In genomic region chr10:52105301-52105700, GRCh38 we compare ENCODE assay signal across 18 cellular contexts.
DNase-seq lines count a peak whose midpoint lies in the region; ATAC-seq and TF ChIP-seq lines count a peak whose summit lies in the region.
"Had no signal": no experiment of that assay in that cellular context is flagged by ENCODE, and none has a peak within 500 bp of the region (broad histone marks: within the 10 kb centered on the region; RNA-seq: fewer than 3 reads in every experiment).

No MANE protein-coding gene starts in this region.

- TF ChIP-seq CTCF in GM23338 (conservative IDR thresholded peaks at IDR 0.05; ENCODE audit: low read depth in 2 of 2), result peak; percentile 27 to 44; a peak in 3 of 4 replicates
- no peak for TF ChIP-seq CTCF in PC-9 (conservative IDR thresholded peaks at IDR 0.05)
- peak; percentile 13 for TF ChIP-seq CTCF in endodermal cell (conservative IDR thresholded peaks at IDR 0.05)
- TF ChIP-seq CTCF in mammary epithelial cell (conservative IDR thresholded peaks at IDR 0.05 in 1 of 2, IDR thresholded peaks at IDR 0.05 in 1 of 2; ENCODE audit: extremely low read depth in 1 of 2, insufficient read depth in 1 of 2, low read depth in 1 of 2, low read length in 2 of 2), result no peak

- no peaks in the 10 kb centered on the region for H4K20me1 ChIP-seq in GM23338 (replicated peaks; ENCODE audit: insufficient read depth)
- H4K20me1 ChIP-seq in PC-9 (ENCODE audit: insufficient read depth), result no peaks in the 10 kb centered on the region
- no peaks in the 10 kb centered on the region for H4K20me1 ChIP-seq in mammary epithelial cell (ENCODE audit: insufficient read depth, low read length)

- H3K27ac Mint-ChIP-seq in GM23338 (no peak overlapping the region), endodermal cell (no peak overlapping the region)
- H3K27ac Mint-ChIP-seq in activated naive CD8-positive, alpha-beta T cell treated with anti-CD3 and anti-CD28 coated beads, Interleukin-2, amount 50 U/mL, for 24 hours, result no peak overlapping the region
- H3K27ac Mint-ChIP-seq in activated T-cell treated with anti-CD3 and anti-CD28 coated beads, Interleukin-2, amount 50 U/mL, for 24 hours, result no peak overlapping the region
- H3K27ac Mint-ChIP-seq: CD4-positive, CD25-positive, alpha-beta regulatory T cell; CD8-positive, alpha-beta T cell had no signal

- CTCF ChIA-PET in PC-9 (lab: Charles Lee), result no interaction called here
- CTCF ChIA-PET in mammary epithelial cell (lab: Charles Lee; ENCODE audit: low non-redundant PET), result no interaction called here

- BruUV-seq in PC-9 (replicated peaks; lab: Mats Ljungman, UMichigan), result no TSS peak
- BruUV-seq in mammary epithelial cell (replicated peaks; lab: Mats Ljungman, UMichigan), result no TSS peak

- H3K4me2 ChIP-seq in GM23338 (no peak overlapping the region), PC-9 (no peak overlapping the region), mammary epithelial cell (ENCODE audit: insufficient read depth, low read depth, low read length) (no peak overlapping the region)

- in situ Hi-C loops in mammary epithelial cell (cut with MboI; ENCODE audit: low sequenced_read_pairs in 2 of 2), result no loop called here

- H3K9me3 ChIP-seq in PC-9 (ENCODE audit: insufficient read depth, low read depth) (no peaks in the 10 kb centered on the region; the same call in 1 of the 2 replicates), endodermal cell (ENCODE audit: control insufficient read depth, low read length) (no peaks in the 10 kb centered on the region), mammary epithelial cell (replicated peaks; ENCODE audit: insufficient read depth, low read length) (no peaks in the 10 kb centered on the region)

- dilution Hi-C loops in mammary epithelial cell (cut with HindIII; ENCODE audit: low sequenced_read_pairs), result no loop called here

- H3F3A ChIP-seq in GM23338 (replicated peaks; ENCODE audit: low read depth) (no peaks in the 10 kb centered on the region), PC-9 (ENCODE audit: insufficient read depth, low read depth) (no peaks in the 10 kb centered on the region)

- H3K9me2 ChIP-seq in GM23338 (ENCODE audit: insufficient read depth) (no peaks in the 10 kb centered on the region), PC-9 (ENCODE audit: insufficient read depth) (peaks cover 4% of the 10 kb centered on the region; the same call in 1 of the 2 replicates)

- H2AFZ ChIP-seq in GM23338, result no peak overlapping the region
- H2AFZ ChIP-seq in PC-9, result 0 out of 2 replicates have a peak overlapping the region, but pooled peaks have one; percentile 19
- no peak overlapping the region for H2AFZ ChIP-seq in mammary epithelial cell (ENCODE audit: low read depth, low read length)
- H2AFZ ChIP-seq: GM23248 had no signal

- POLR2A ChIA-PET in PC-9 (lab: Charles Lee; ENCODE audit: unreplicated experiment), result no interaction called here

- no peak overlapping the region for H3K4me3 ChIP-seq in GM23338
- H3K4me3 ChIP-seq in PC-9, result no peak overlapping the region
- no peak overlapping the region for H3K4me3 ChIP-seq in endodermal cell (ENCODE audit: low read length)
- H3K4me3 ChIP-seq in mammary epithelial cell (replicated peaks in 1 of 3; ENCODE audit: insufficient read depth in 1 of 3, low read depth in 2 of 3, low read length in 3 of 3), result no peak overlapping the region
- H3K4me3 ChIP-seq: GM12878, GM23248 had no signal

- peaks cover 7% of the 10 kb centered on the region; the same call in 2 of the 3 replicates for H3K9me3 Mint-ChIP-seq in GM23338
- H3K9me3 Mint-ChIP-seq in endodermal cell, result no peaks in the 10 kb centered on the region
- no peaks in the 10 kb centered on the region for H3K9me3 Mint-ChIP-seq in activated naive CD8-positive, alpha-beta T cell treated with anti-CD3 and anti-CD28 coated beads, Interleukin-2, amount 50 U/mL, for 24 hours
- no peaks in the 10 kb centered on the region for H3K9me3 Mint-ChIP-seq in activated T-cell treated with anti-CD3 and anti-CD28 coated beads, Interleukin-2, amount 50 U/mL, for 24 hours

- H3K27ac ChIP-seq in GM23338 (ENCODE audit: low read depth) (no peak overlapping the region), PC-9 (no peak overlapping the region), endodermal cell (ENCODE audit: low read depth, low read length) (no peak overlapping the region), mammary epithelial cell (ENCODE audit: insufficient read depth, low read depth, low read length) (no peak overlapping the region)
- H3K27ac ChIP-seq: GM23248 had no signal

- H3K4me1 Mint-ChIP-seq in GM23338, result peaks cover 9% of the 10 kb centered on the region; the same call in 2 of the 3 replicates
- H3K4me1 Mint-ChIP-seq in endodermal cell, result no peaks in the 10 kb centered on the region
- no peaks in the 10 kb centered on the region for H3K4me1 Mint-ChIP-seq in activated naive CD8-positive, alpha-beta T cell treated with anti-CD3 and anti-CD28 coated beads, Interleukin-2, amount 50 U/mL, for 24 hours
- H3K4me1 Mint-ChIP-seq in activated T-cell treated with anti-CD3 and anti-CD28 coated beads, Interleukin-2, amount 50 U/mL, for 24 hours (ENCODE audit: low read depth), result no peaks in the 10 kb centered on the region
- H3K4me1 Mint-ChIP-seq: CD4-positive, CD25-positive, alpha-beta regulatory T cell had no signal

- intact Hi-C loops in PC-9 (cut with micrococcal nuclease; ENCODE audit: unreplicated experiment), result no loop called here
- intact Hi-C loops in mammary epithelial cell (cut with micrococcal nuclease), result no loop called here

- H3K36me3 ChIP-seq in GM23338 (ENCODE audit: insufficient read depth) (0 out of 2 replicates have a peak, but pooled peaks cover 4% of the 10 kb centered on the region), PC-9 (ENCODE audit: low read depth) (no peaks in the 10 kb centered on the region), endodermal cell (ENCODE audit: control insufficient read depth, insufficient read depth, low read length) (no peaks in the 10 kb centered on the region), mammary epithelial cell (ENCODE audit: insufficient read depth, low read length) (no peaks in the 10 kb centered on the region)

- ATAC-seq in GM23338, result peak; percentile 54
- ATAC-seq in activated naive CD8-positive, alpha-beta T cell treated with anti-CD3 and anti-CD28 coated beads, Interleukin-2, amount 50 U/mL, for 24 hours, result no peak
- ATAC-seq: CD8-positive, alpha-beta T cell; GM12878 had no signal

- H3K4me1 ChIP-seq in GM23338 (ENCODE audit: insufficient read depth) (no peaks in the 10 kb centered on the region), PC-9 (replicated peaks; ENCODE audit: insufficient read depth) (no peaks in the 10 kb centered on the region), endodermal cell (ENCODE audit: control insufficient read depth, insufficient read depth, low read length) (no peaks in the 10 kb centered on the region), mammary epithelial cell (ENCODE audit: insufficient read depth, low read length) (no peaks in the 10 kb centered on the region)

- no peaks in the 10 kb centered on the region for H3K27me3 ChIP-seq in GM23338 (ENCODE audit: insufficient read depth)
- H3K27me3 ChIP-seq in PC-9 (ENCODE audit: insufficient read depth, low read depth), result no peaks in the 10 kb centered on the region
- H3K27me3 ChIP-seq in endodermal cell (ENCODE audit: control insufficient read depth, insufficient read depth, low read length, poor library complexity, severe bottlenecking), result no peaks in the 10 kb centered on the region
- H3K27me3 ChIP-seq in mammary epithelial cell (ENCODE audit: insufficient read depth, low read length), result no peaks in the 10 kb centered on the region

- peaks cover 2% of the 10 kb centered on the region for H3K27me3 Mint-ChIP-seq in GM23338 (ENCODE audit: insufficient read depth, low read depth, poor library complexity)
- no peaks in the 10 kb centered on the region for H3K27me3 Mint-ChIP-seq in endodermal cell (ENCODE audit: insufficient read depth)
- no peaks in the 10 kb centered on the region for H3K27me3 Mint-ChIP-seq in activated naive CD8-positive, alpha-beta T cell treated with anti-CD3 and anti-CD28 coated beads, Interleukin-2, amount 50 U/mL, for 24 hours
- no peaks in the 10 kb centered on the region for H3K27me3 Mint-ChIP-seq in activated T-cell treated with anti-CD3 and anti-CD28 coated beads, Interleukin-2, amount 50 U/mL, for 24 hours
- H3K27me3 Mint-ChIP-seq: CD4-positive, CD25-positive, alpha-beta regulatory T cell had no signal

- H3K36me3 Mint-ChIP-seq in GM23338 (ENCODE audit: low read depth) (peaks cover 11% of the 10 kb centered on the region; the same call in 2 of the 3 replicates), endodermal cell (ENCODE audit: low read depth) (no peaks in the 10 kb centered on the region)
- no peaks in the 10 kb centered on the region for H3K36me3 Mint-ChIP-seq in activated naive CD8-positive, alpha-beta T cell treated with anti-CD3 and anti-CD28 coated beads, Interleukin-2, amount 50 U/mL, for 24 hours (ENCODE audit: low read depth)
- H3K36me3 Mint-ChIP-seq in activated T-cell treated with anti-CD3 and anti-CD28 coated beads, Interleukin-2, amount 50 U/mL, for 24 hours (ENCODE audit: low read depth), result no peaks in the 10 kb centered on the region
- H3K36me3 Mint-ChIP-seq: CD4-positive, CD25-positive, alpha-beta regulatory T cell; CD8-positive, alpha-beta T cell had no signal

- 87 to 96% methylated on average over 6 to 9 of the region's 9 CpGs for WGBS in endodermal cell (ENCODE audit: insufficient coverage in 1 of 2, insufficient read length in 1 of 2), 2 experiments
- WGBS in mammary epithelial cell (ENCODE audit: low coverage, missing lambda C conversion rate), result 80% methylated on average over 9 of the region's 9 CpGs

- H3K79me2 ChIP-seq in GM23338 (replicated peaks; ENCODE audit: insufficient read depth) (no peaks in the 10 kb centered on the region), PC-9 (ENCODE audit: low read depth) (no peaks in the 10 kb centered on the region), mammary epithelial cell (ENCODE audit: insufficient read depth, low read length) (no peaks in the 10 kb centered on the region)

- H3K4me3 Mint-ChIP-seq in GM23338, result no peak overlapping the region
- no peak overlapping the region for H3K4me3 Mint-ChIP-seq in endodermal cell
- H3K4me3 Mint-ChIP-seq in activated naive CD8-positive, alpha-beta T cell treated with anti-CD3 and anti-CD28 coated beads, Interleukin-2, amount 50 U/mL, for 24 hours, result no peak overlapping the region
- no peak overlapping the region for H3K4me3 Mint-ChIP-seq in activated T-cell treated with anti-CD3 and anti-CD28 coated beads, Interleukin-2, amount 50 U/mL, for 24 hours
- H3K4me3 Mint-ChIP-seq: CD4-positive, CD25-positive, alpha-beta regulatory T cell; CD8-positive, alpha-beta T cell had no signal

- DNase-seq in GM23338 (ENCODE audit: low spot score), result peak; percentile 40
- DNase-seq in M059J (ENCODE audit: low read depth), result peak; percentile 1
- DNase-seq in PC-9, result no peak
- DNase-seq in endodermal cell, result no peak
- DNase-seq in SKM-1 (lab: John Stamatoyannopoulos, UW; ENCODE audit: unreplicated experiment), result no peak
- no peak for DNase-seq in activated naive CD8-positive, alpha-beta T cell treated with anti-CD3 and anti-CD28 coated beads, Interleukin-2, amount 50 U/mL, for 24 hours
- no peak for DNase-seq in mammary epithelial cell
- DNase-seq in activated T-cell treated with anti-CD3 and anti-CD28 coated beads, Interleukin-2, amount 50 U/mL, for 24 hours, result no peak
- DNase-seq: C1 segment of cervical spinal cord; CD4-positive, CD25-positive, alpha-beta regulatory T cell; CD8-positive, alpha-beta T cell; DMS 273 treated with DMSO at 0.1 percent for 48 hours; DMS79; EL; GDM1; GM23248; HCEC 1CT had no signal

- H3K9ac ChIP-seq in endodermal cell (ENCODE audit: extremely low read depth, low read length, poor library complexity, severe bottlenecking) (no peak overlapping the region), mammary epithelial cell (ENCODE audit: insufficient read depth, low read length) (no peak overlapping the region)
- H3K9ac ChIP-seq: GM23248 had no signal

Comparison
In these comparisons a context has a peak if more than half of its experiments do, and no peak if none do; other contexts are left out.
1. DNase-seq: peak in GM23338 (single experiment) and M059J (single experiment); none in PC-9 (0 of 2), endodermal cell (single experiment), SKM-1 (single experiment), activated naive CD8-positive, alpha-beta T cell treated with anti-CD3 and anti-CD28 coated beads, Interleukin-2, amount 50 U/mL, for 24 hours (single experiment), mammary epithelial cell (single experiment) and activated T-cell treated with anti-CD3 and anti-CD28 coated beads, Interleukin-2, amount 50 U/mL, for 24 hours (single experiment).
2. CTCF ChIP-seq: peak in GM23338 (2 of 2) and endodermal cell (single experiment); none in PC-9 (single experiment) and mammary epithelial cell (0 of 2).